ENCODE assay signal across 31 cellular contexts in the genomic region with DNA sequence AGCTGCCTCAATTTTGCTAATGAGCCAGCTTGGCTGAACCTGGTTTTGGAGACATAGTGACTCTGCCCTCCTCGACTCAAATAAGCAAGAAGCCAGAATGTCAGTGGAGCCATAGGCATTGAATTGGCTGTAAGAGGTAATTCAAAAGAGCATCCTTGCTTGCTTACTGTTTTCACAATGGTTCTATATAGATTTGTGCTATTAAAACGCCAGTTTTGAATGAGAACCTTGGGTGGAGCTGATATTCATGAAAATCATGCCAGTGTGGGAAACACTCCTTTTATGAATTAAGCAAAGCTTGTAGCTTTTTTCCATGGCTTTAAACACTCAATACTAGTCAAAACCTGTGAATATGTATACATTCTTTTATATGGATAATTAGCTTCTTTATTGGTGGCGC.
"Had no signal": no experiment of that assay in that cellular context is flagged by ENCODE, and none has a peak within 500 bp of the region (broad histone marks: within the 10 kb centered on the region; RNA-seq: fewer than 3 reads in every experiment).

No MANE protein-coding gene starts in this region.

- H3K4me1 Mint-ChIP-seq: central memory CD8-positive, alpha-beta T cell; naive B cell; stimulated activated effector memory CD8-positive, alpha-beta T cell treated with anti-CD3 and anti-CD28 coated beads, Interleukin-12 subunit alpha, Interleukin-12 subunit beta, amount 100 ng/mL, for 72 hours; stimulated activated naive CD8-positive, alpha-beta T cell treated with anti-CD3 and anti-CD28 coated beads, Interleukin-15, amount 100 ng/mL, for 72 hours had no signal

- ATAC-seq: activated naive CD4-positive, alpha-beta T cell treated with anti-CD3 and anti-CD28 coated beads, Interleukin-2, amount 50 U/mL, for 72 hours; activated T-cell treated with anti-CD3 and anti-CD28 coated beads, Interleukin-2, amount 50 U/mL, for 72 hours; esophagus mucosa; left colon; sciatic nerve; stimulated activated effector memory CD8-positive, alpha-beta T cell treated with anti-CD3 and anti-CD28 coated beads, Interleukin-12 subunit alpha, Interleukin-12 subunit beta, amount 100 ng/mL, for 72 hours; stimulated activated naive CD8-positive, alpha-beta T cell treated with anti-CD3 and anti-CD28 coated beads, Interleukin-15, amount 100 ng/mL, for 72 hours had no signal

- H3K4me3 ChIP-seq: ovary, skin epidermis, uterus had no signal

- H3K27me3 Mint-ChIP-seq: type B pancreatic cell had no signal

- H3K4me3 Mint-ChIP-seq: activated T-cell treated with anti-CD3 and anti-CD28 coated beads, Interleukin-2, amount 50 U/mL, for 72 hours; central memory CD8-positive, alpha-beta T cell; dendritic cell treated with granulocyte-macrophage colony-stimulating factor and Interleukin-4, amounts not matched to agents 40 ng/mL and 50 ng/mL, for 4 days; endodermal cell; naive B cell; stimulated activated effector memory CD8-positive, alpha-beta T cell treated with anti-CD3 and anti-CD28 coated beads, Interleukin-12 subunit alpha, Interleukin-12 subunit beta, amount 100 ng/mL, for 72 hours; stimulated activated naive CD8-positive, alpha-beta T cell treated with anti-CD3 and anti-CD28 coated beads, Interleukin-15, amount 100 ng/mL, for 72 hours; type B pancreatic cell had no signal

- H3K4me1 ChIP-seq: uterus had no signal

- DNase-seq: activated CD4-positive, alpha-beta T cell treated with anti-CD3 and anti-CD28 coated beads for 4 hours; activated CD4-positive, alpha-beta T cell treated with anti-CD3 and anti-CD28 coated beads, Interleukin-2, amount 50 U/mL, for 4 hours; activated naive CD4-positive, alpha-beta T cell; activated T-cell treated with anti-CD3 and anti-CD28 coated beads for 4 hours; activated T-cell treated with anti-CD3 and anti-CD28 coated beads, Interleukin-2, amount 50 U/mL, for 72 hours; anterior cingulate cortex; endodermal cell; foreskin fibroblast; head of caudate nucleus; hippocampal formation; kidney; left colon; mammary epithelial cell; naive B cell; ovary; retina; stimulated activated CD4-positive, alpha-beta T cell treated with anti-CD3 and anti-CD28 coated beads, Interleukin-12 subunit alpha, Interleukin-12 subunit beta, amount 100 ng/mL, for 4 hours; stimulated activated CD4-positive, alpha-beta T cell treated with anti-CD3 and anti-CD28 coated beads, Interleukin-4, amount 100 ng/mL, for 1 hour; stimulated activated naive CD8-positive, alpha-beta T cell treated with anti-CD3 and anti-CD28 coated beads, Interleukin-15, amount 100 ng/mL, for 72 hours; substantia nigra; uterus had no signal

- H3K27ac Mint-ChIP-seq: activated naive CD4-positive, alpha-beta T cell treated with anti-CD3 and anti-CD28 coated beads, Interleukin-2, amount 50 U/mL, for 72 hours; activated T-cell treated with anti-CD3 and anti-CD28 coated beads, Interleukin-2, amount 50 U/mL, for 72 hours; dendritic cell treated with granulocyte-macrophage colony-stimulating factor and Interleukin-4, amounts not matched to agents 40 ng/mL and 50 ng/mL, for 4 days; endodermal cell; naive B cell; progenitor cell of endocrine pancreas; stimulated activated effector memory CD8-positive, alpha-beta T cell treated with anti-CD3 and anti-CD28 coated beads, Interleukin-12 subunit alpha, Interleukin-12 subunit beta, amount 100 ng/mL, for 72 hours; stimulated activated naive CD8-positive, alpha-beta T cell treated with anti-CD3 and anti-CD28 coated beads, Interleukin-15, amount 100 ng/mL, for 72 hours; type B pancreatic cell had no signal

- H3K9me3 Mint-ChIP-seq: activated naive CD4-positive, alpha-beta T cell treated with anti-CD3 and anti-CD28 coated beads, Interleukin-2, amount 50 U/mL, for 72 hours; activated T-cell treated with anti-CD3 and anti-CD28 coated beads, Interleukin-2, amount 50 U/mL, for 72 hours; central memory CD8-positive, alpha-beta T cell; dendritic cell treated with granulocyte-macrophage colony-stimulating factor and Interleukin-4, amounts not matched to agents 40 ng/mL and 50 ng/mL, for 4 days; endodermal cell; naive B cell; stimulated activated effector memory CD8-positive, alpha-beta T cell treated with anti-CD3 and anti-CD28 coated beads, Interleukin-12 subunit alpha, Interleukin-12 subunit beta, amount 100 ng/mL, for 72 hours; stimulated activated naive CD8-positive, alpha-beta T cell treated with anti-CD3 and anti-CD28 coated beads, Interleukin-15, amount 100 ng/mL, for 72 hours; type B pancreatic cell had no signal

- H3K9me3 ChIP-seq: ovary, uterus had no signal

- H3K27me3 ChIP-seq: ovary, uterus had no signal

- H3K36me3 Mint-ChIP-seq: activated naive CD4-positive, alpha-beta T cell treated with anti-CD3 and anti-CD28 coated beads, Interleukin-2, amount 50 U/mL, for 72 hours; naive B cell; stimulated activated effector memory CD8-positive, alpha-beta T cell treated with anti-CD3 and anti-CD28 coated beads, Interleukin-12 subunit alpha, Interleukin-12 subunit beta, amount 100 ng/mL, for 72 hours; type B pancreatic cell had no signal

- H3K27ac ChIP-seq: ovary, skin epidermis, uterus, VCaP had no signal

- H3K36me3 ChIP-seq: ovary, uterus had no signal
